In genomic region chr2:197486175-197486574, GRCh38 we compare ENCODE assay signal across 1 cellular context.
TF ChIP-seq lines count a peak whose summit lies in the region.

No MANE protein-coding gene starts in this region.

TF ChIP-seq in K562, 482 proteins besides CTCF, POLR2A, EP300 and RAD21:
- TF ChIP-seq TFAM (CRISPR knock-in tag; conservative IDR thresholded peaks at IDR 0.05) = no peak
- TF ChIP-seq C11orf30 (IDR thresholded peaks at IDR 0.05; ENCODE audit: low read depth) = no peak
- TF ChIP-seq TARDBP (IDR thresholded peaks at IDR 0.05) = no peak
- no peak for TF ChIP-seq ZBTB12 (CRISPR knock-in tag; IDR thresholded peaks at IDR 0.05)
- no peak for TF ChIP-seq RNF219 (CRISPR knock-in tag; IDR thresholded peaks at IDR 0.05)
